18 cellular contexts compared by ENCODE assay signal in genomic region chr1:47616906-47617305, GRCh38.
"Had no signal": no experiment of that assay in that cellular context is flagged by ENCODE, and none has a peak within 500 bp of the region (broad histone marks: within the 10 kb centered on the region; RNA-seq: fewer than 3 reads in every experiment).

No MANE protein-coding gene starts in this region.

- H3K4me1 Mint-ChIP-seq: stimulated activated naive CD8-positive, alpha-beta T cell treated with anti-CD3 and anti-CD28 coated beads, Interleukin-15, amount 100 ng/mL, for 72 hours had no signal

- H3K27me3 ChIP-seq: sigmoid colon, testis, tibial nerve had no signal

- H3K4me1 ChIP-seq: gastroesophageal sphincter, sigmoid colon, testis, tibial nerve had no signal

- H3K4me3 ChIP-seq: gastroesophageal sphincter, sigmoid colon, skin epidermis, testis, tibial nerve had no signal

- H3K36me3 ChIP-seq: gastroesophageal sphincter, sigmoid colon, tibial nerve had no signal

- ATAC-seq: esophagus mucosa; gastroesophageal sphincter; left ventricle myocardium superior; naive thymus-derived CD4-positive, alpha-beta T cell; stimulated activated naive B cell treated with anti-CD40 and anti-IgM and Interleukin-4, amounts not matched to agents 10 μg/mL and 1 μg/mL and 100 μg/mL, for 72 hours; stimulated activated naive CD8-positive, alpha-beta T cell treated with anti-CD3 and anti-CD28 coated beads, Interleukin-15, amount 100 ng/mL, for 72 hours had no signal

- H3K4me3 Mint-ChIP-seq: naive thymus-derived CD4-positive, alpha-beta T cell; nephron progenitor cell; stimulated activated naive B cell treated with anti-CD40 and anti-IgM and Interleukin-4, amounts not matched to agents 10 μg/mL and 1 μg/mL and 100 μg/mL, for 72 hours; stimulated activated naive CD8-positive, alpha-beta T cell treated with anti-CD3 and anti-CD28 coated beads, Interleukin-15, amount 100 ng/mL, for 72 hours had no signal

- H3K9me3 ChIP-seq: gastroesophageal sphincter, sigmoid colon, testis, tibial nerve had no signal

- H3K27ac Mint-ChIP-seq: nephron progenitor cell; stimulated activated naive B cell treated with anti-CD40 and anti-IgM and Interleukin-4, amounts not matched to agents 10 μg/mL and 1 μg/mL and 100 μg/mL, for 72 hours; stimulated activated naive CD8-positive, alpha-beta T cell treated with anti-CD3 and anti-CD28 coated beads, Interleukin-15, amount 100 ng/mL, for 72 hours had no signal

- H3K36me3 Mint-ChIP-seq: naive thymus-derived CD4-positive, alpha-beta T cell; stimulated activated naive B cell treated with anti-CD40 and anti-IgM and Interleukin-4, amounts not matched to agents 10 μg/mL and 1 μg/mL and 100 μg/mL, for 72 hours had no signal

- H3K27ac ChIP-seq: gastroesophageal sphincter, sigmoid colon, skin epidermis, testis, tibial nerve had no signal

- H3K9me3 Mint-ChIP-seq: nephron progenitor cell; stimulated activated naive B cell treated with anti-CD40 and anti-IgM and Interleukin-4, amounts not matched to agents 10 μg/mL and 1 μg/mL and 100 μg/mL, for 72 hours; stimulated activated naive CD8-positive, alpha-beta T cell treated with anti-CD3 and anti-CD28 coated beads, Interleukin-15, amount 100 ng/mL, for 72 hours had no signal

- DNase-seq: cerebellar nuclear complex; effector CD8-positive, alpha-beta T cell; glutamatergic neuron; left ventricle myocardium superior; mesendoderm; naive thymus-derived CD4-positive, alpha-beta T cell; nephron progenitor cell; posterior cingulate gyrus; sigmoid colon; stimulated activated CD4-positive, alpha-beta T cell treated with anti-CD3 and anti-CD28 coated beads, Interleukin-2, amount 100 ng/mL, for 24 hours; stimulated activated CD4-positive, alpha-beta T cell treated with anti-CD3 and anti-CD28 coated beads, Interleukin-4, amount 100 ng/mL, for 4 hours; stimulated activated naive B cell treated with anti-CD40 and anti-IgM and Interleukin-4, amounts not matched to agents 10 μg/mL and 1 μg/mL and 100 μg/mL, for 72 hours; stimulated activated naive CD8-positive, alpha-beta T cell treated with anti-CD3 and anti-CD28 coated beads, Interleukin-15, amount 100 ng/mL, for 72 hours; testis had no signal
